In the genomic region with DNA sequence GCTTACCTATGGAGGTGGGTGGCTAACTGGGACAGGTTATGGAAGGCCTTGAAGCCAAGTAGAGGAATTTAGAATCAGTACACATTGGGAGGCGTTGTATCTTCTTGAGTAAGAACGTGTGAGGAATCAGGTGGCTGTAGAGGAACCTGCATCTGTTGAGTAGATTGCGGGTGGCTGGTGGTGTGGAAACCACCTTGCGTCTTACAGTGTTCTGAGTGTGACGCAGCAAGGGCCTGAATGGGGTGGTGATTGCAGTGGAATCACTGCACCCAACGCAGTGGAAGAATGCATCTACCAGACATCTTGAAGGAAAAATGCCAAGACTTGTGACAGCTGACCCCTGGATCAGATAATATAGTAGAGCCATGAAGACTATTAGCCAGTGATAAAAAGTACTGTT, we compare ENCODE assay signal across 17 cellular contexts.
DNase-seq lines count a peak whose midpoint lies in the region; ATAC-seq, FAIRE-seq and TF ChIP-seq lines count a peak whose summit lies in the region.
"Had no signal": no experiment of that assay in that cellular context is flagged by ENCODE, and none has a peak within 500 bp of the region (broad histone marks: within the 10 kb centered on the region; RNA-seq: fewer than 3 reads in every experiment).

No MANE protein-coding gene starts in this region.

- no peak overlapping the region for H3K4me3 Mint-ChIP-seq in activated naive CD4-positive, alpha-beta T cell treated with anti-CD3 and anti-CD28 coated beads, Interleukin-2, amount 10 ng/mL, durations not matched to agents 7 days and 5 days
- H3K4me3 Mint-ChIP-seq in activated naive CD8-positive, alpha-beta T cell, result no peak overlapping the region
- H3K4me3 Mint-ChIP-seq in naive thymus-derived CD4-positive, alpha-beta T cell, result no peak overlapping the region

- H3K36me3 Mint-ChIP-seq in activated naive CD4-positive, alpha-beta T cell treated with anti-CD3 and anti-CD28 coated beads, Interleukin-2, amount 10 ng/mL, durations not matched to agents 7 days and 5 days, result peaks cover 25% of the 10 kb centered on the region
- no peaks in the 10 kb centered on the region for H3K36me3 Mint-ChIP-seq in activated naive CD8-positive, alpha-beta T cell
- H3K36me3 Mint-ChIP-seq in naive thymus-derived CD4-positive, alpha-beta T cell, result peaks cover 0 to 44% (median 3%) of the 10 kb centered on the region in 5 donors

- CTCF ChIA-PET in activated naive CD4-positive, alpha-beta T cell treated with anti-CD3 and anti-CD28 coated beads, Interleukin-2, amount 10 ng/mL, durations not matched to agents 7 days and 5 days (lab: Charles Lee), result no interaction called here
- CTCF ChIA-PET in naive thymus-derived CD4-positive, alpha-beta T cell (lab: Charles Lee), result interaction anchor here (0.9 to 7.4 kb wide), 5 partner anchors 9 to 77 kb away, joined by 3 to 68 read pairs (median 4); no protein-coding TSS in a partner anchor

- ATAC-seq in naive thymus-derived CD4-positive, alpha-beta T cell, result peak; percentile 64
- no peak for ATAC-seq in upper lobe of left lung (ENCODE audit: low FRiP score in 2 of 2)
- no peak for ATAC-seq in GM21723 (IDR thresholded peaks at IDR 0.05; ENCODE audit: unreplicated experiment)
- ATAC-seq: heart left ventricle had no signal

- no peaks in the 10 kb centered on the region for H3K27me3 ChIP-seq in naive thymus-derived CD4-positive, alpha-beta T cell (ENCODE audit: control insufficient read depth in 2 of 2, insufficient read depth in 2 of 2, low read length in 2 of 2)
- no peaks in the 10 kb centered on the region for H3K27me3 ChIP-seq in upper lobe of left lung
- H3K27me3 ChIP-seq: heart left ventricle, right lobe of liver had no signal

- H3K4me3 ChIP-seq in naive thymus-derived CD4-positive, alpha-beta T cell (ENCODE audit: low read length), result no peak overlapping the region
- no peak overlapping the region for H3K4me3 ChIP-seq in upper lobe of left lung
- H3K4me3 ChIP-seq: heart left ventricle, PC-9, right lobe of liver had no signal

- no peaks in the 10 kb centered on the region for H3K27me3 Mint-ChIP-seq in activated naive CD4-positive, alpha-beta T cell treated with anti-CD3 and anti-CD28 coated beads, Interleukin-2, amount 10 ng/mL, durations not matched to agents 7 days and 5 days
- H3K27me3 Mint-ChIP-seq in activated naive CD8-positive, alpha-beta T cell, result no peaks in the 10 kb centered on the region
- H3K27me3 Mint-ChIP-seq in naive thymus-derived CD4-positive, alpha-beta T cell, result peaks cover 0 to 3% (median 0%) of the 10 kb centered on the region in 5 donors

- peaks cover 14% of the 10 kb centered on the region for H3K9me3 Mint-ChIP-seq in activated naive CD4-positive, alpha-beta T cell treated with anti-CD3 and anti-CD28 coated beads, Interleukin-2, amount 10 ng/mL, durations not matched to agents 7 days and 5 days
- H3K9me3 Mint-ChIP-seq in activated naive CD8-positive, alpha-beta T cell (ENCODE audit: low read depth), result no peaks in the 10 kb centered on the region
- peaks cover 0 to 15% (median 3%) of the 10 kb centered on the region in 11 donors for H3K9me3 Mint-ChIP-seq in naive thymus-derived CD4-positive, alpha-beta T cell

- no peak for TF ChIP-seq CTCF in upper lobe of left lung (IDR thresholded peaks at IDR 0.05)

- TF ChIP-seq EP300 in upper lobe of left lung (IDR thresholded peaks at IDR 0.05), result no peak

- no peak for FAIRE-seq in GM12891 (lab: Jason Lieb, UNC)
- FAIRE-seq: urothelium cell line had no signal

- no peaks in the 10 kb centered on the region for H3K36me3 ChIP-seq in naive thymus-derived CD4-positive, alpha-beta T cell (ENCODE audit: control insufficient read depth in 2 of 3, insufficient read depth in 3 of 3, low read length in 3 of 3)
- peaks cover 10 to 73% (median 31%) of the 10 kb centered on the region in 4 donors for H3K36me3 ChIP-seq in upper lobe of left lung

- WGBS in upper lobe of left lung, 2 donors, result 90 to 91% methylated on average over 6 of the region's 6 CpGs

- no peak overlapping the region for H3K27ac ChIP-seq in naive thymus-derived CD4-positive, alpha-beta T cell (ENCODE audit: low read depth, low read length)
- peak overlapping the region in 3 of 4 donors; percentile 42 to 97 (median 95) for H3K27ac ChIP-seq in upper lobe of left lung
- H3K27ac ChIP-seq: PC-9, right lobe of liver had no signal

- intact Hi-C loops in naive thymus-derived CD4-positive, alpha-beta T cell (cut with micrococcal nuclease), result loop anchor here in 1 of 2 donors (10.0 kb wide), 1 partner anchor 311 kb away; the partner anchor contains the start of gene USP28

- DNase-seq in activated naive CD4-positive, alpha-beta T cell treated with anti-CD3 and anti-CD28 coated beads, Interleukin-2, amount 10 ng/mL, durations not matched to agents 7 days and 5 days, result no peak
- no peak for DNase-seq in activated naive CD4-positive, alpha-beta T cell treated with anti-CD3 and anti-CD28 coated beads, Interleukin-2, amount 50 U/mL, for 16 hours
- no peak for DNase-seq in naive thymus-derived CD4-positive, alpha-beta T cell
- DNase-seq in upper lobe of left lung (no peak), GM12891 (ENCODE audit: insufficient read length, low spot score) (no peak), occipital lobe (lab: John Stamatoyannopoulos, UW) (no peak)
- DNase-seq: anterior cingulate cortex, DMS79, heart left ventricle, NCI-H1694 treated with DMSO at 0.1 percent for 48 hours, NCI-H226, PC-9, right lobe of liver had no signal

- TF ChIP-seq POLR2A in upper lobe of left lung (IDR thresholded peaks at IDR 0.05), result no peak
- TF ChIP-seq POLR2A in GM12891 (IDR thresholded peaks at IDR 0.05; ENCODE audit: low read depth, low read length), result no peak

- H3K9me3 ChIP-seq in naive thymus-derived CD4-positive, alpha-beta T cell (ENCODE audit: control insufficient read depth in 2 of 3, low read length in 3 of 3), result no peaks in the 10 kb centered on the region
- no peaks in the 10 kb centered on the region for H3K9me3 ChIP-seq in upper lobe of left lung
- H3K9me3 ChIP-seq: heart left ventricle, right lobe of liver had no signal

- peaks cover 84% of the 10 kb centered on the region for H3K4me1 Mint-ChIP-seq in activated naive CD4-positive, alpha-beta T cell treated with anti-CD3 and anti-CD28 coated beads, Interleukin-2, amount 10 ng/mL, durations not matched to agents 7 days and 5 days
- H3K4me1 Mint-ChIP-seq in activated naive CD8-positive, alpha-beta T cell (ENCODE audit: low read depth), result peaks cover 75% of the 10 kb centered on the region
- peaks cover 48 to 88% (median 76%) of the 10 kb centered on the region in 7 donors for H3K4me1 Mint-ChIP-seq in naive thymus-derived CD4-positive, alpha-beta T cell

- H3K27ac Mint-ChIP-seq in activated naive CD4-positive, alpha-beta T cell treated with anti-CD3 and anti-CD28 coated beads, Interleukin-2, amount 10 ng/mL, durations not matched to agents 7 days and 5 days, result peak overlapping the region; percentile 43
- H3K27ac Mint-ChIP-seq in activated naive CD8-positive, alpha-beta T cell, result peak overlapping the region; percentile 54
- H3K27ac Mint-ChIP-seq in naive thymus-derived CD4-positive, alpha-beta T cell, result peak overlapping the region in 8 of 9 donors; percentile 21 to 95 (median 71)
- H3K27ac Mint-ChIP-seq: activated T-helper 2 cell treated with anti-CD3 and anti-CD28 coated beads, Interferon-gamma antibody, Interleukin-2, Interleukin-4, amounts not matched to agents 10 μg/mL and 5 μg/mL and 100 μg/mL, durations not matched to agents 14 hours and 24 hours and 36 hours had no signal

- peaks cover 39 to 41% of the 10 kb centered on the region in 2 donors for H3K4me1 ChIP-seq in naive thymus-derived CD4-positive, alpha-beta T cell (ENCODE audit: control insufficient read depth in 2 of 2, insufficient read depth in 2 of 2, low read length in 2 of 2)
- H3K4me1 ChIP-seq in upper lobe of left lung, result peaks cover 38 to 69% (median 53%) of the 10 kb centered on the region in 4 donors

- POLR2A ChIA-PET in naive thymus-derived CD4-positive, alpha-beta T cell (lab: Charles Lee), result interaction anchor here (0.8 to 20.6 kb wide), 3 partner anchors 7 to 125 kb away, joined by 3 to 363 read pairs (median 66); no protein-coding TSS in a partner anchor

TF ChIP-seq in GM12891, 5 proteins besides CTCF, POLR2A, EP300 and RAD21:
- TF ChIP-seq SPI1 (IDR thresholded peaks at IDR 0.05; ENCODE audit: low read depth, low read length), result no peak
- TF ChIP-seq POLR2AphosphoS5 (IDR thresholded peaks at IDR 0.05; ENCODE audit: low read depth, low read length), result no peak
- no peak for TF ChIP-seq TAF1 (IDR thresholded peaks at IDR 0.05; ENCODE audit: low read depth, low read length)
- TF ChIP-seq POU2F2 (IDR thresholded peaks at IDR 0.05; ENCODE audit: low read depth, low read length), result no peak
- TF ChIP-seq PAX5 (IDR thresholded peaks at IDR 0.05; ENCODE audit: insufficient read depth, low read length, severe bottlenecking), result no peak
